ENCODE assay signal across 12 cellular contexts in genomic region chr6:167796668-167797031, GRCh38. TPM values are rescaled to one million over a fixed set of nuclear protein-coding genes. Genes with fewer than 3 reads are reported as not detected.
DNase-seq lines count a peak whose midpoint lies in the region; ATAC-seq, FAIRE-seq and TF ChIP-seq lines count a peak whose summit lies in the region.
"Had no signal": no experiment of that assay in that cellular context is flagged by ENCODE, and none has a peak within 500 bp of the region (broad histone marks: within the 10 kb centered on the region; RNA-seq: fewer than 3 reads in every experiment).

No MANE protein-coding gene starts in this region.

- peaks cover 3% of the 10 kb centered on the region for H3K4me1 Mint-ChIP-seq in activated naive CD8-positive, alpha-beta T cell treated with anti-CD3 and anti-CD28 coated beads, Interleukin-2, amount 50 U/mL, for 24 hours

- H3K4me3 ChIP-seq in H7 (ENCODE audit: insufficient read depth, low read depth, low read length): peak overlapping the region; percentile 8; the same call in 1 of the 2 replicates
- H3K4me3 ChIP-seq in kidney epithelial cell (ENCODE audit: low read depth, low read length): peak overlapping the region; percentile 6
- peak overlapping the region in 7 of 8 donors; percentile 26 to 60 (median 29) for H3K4me3 ChIP-seq in spleen
- H3K4me3 ChIP-seq in WERI-Rb-1 (ENCODE audit: low read depth, low read length): no peak overlapping the region
- H3K4me3 ChIP-seq: ovary had no signal

- TF ChIP-seq CTCF in kidney epithelial cell (IDR thresholded peaks at IDR 0.05; ENCODE audit: insufficient read depth, low read length, poor library complexity, severe bottlenecking): no peak
- no peak for TF ChIP-seq CTCF in spleen (IDR thresholded peaks at IDR 0.05 in 8 of 11, conservative IDR thresholded peaks at IDR 0.05 in 3 of 11)
- TF ChIP-seq CTCF in WERI-Rb-1 (IDR thresholded peaks at IDR 0.05; ENCODE audit: low read depth, low read length): no peak

- no peak for ATAC-seq in activated naive CD8-positive, alpha-beta T cell treated with anti-CD3 and anti-CD28 coated beads, Interleukin-2, amount 50 U/mL, for 24 hours
- ATAC-seq in HG03135 (IDR thresholded peaks at IDR 0.05; ENCODE audit: unreplicated experiment): no peak

- H3K4me3 Mint-ChIP-seq in activated naive CD8-positive, alpha-beta T cell treated with anti-CD3 and anti-CD28 coated beads, Interleukin-2, amount 50 U/mL, for 24 hours: peak overlapping the region; percentile 13

- 7 to 32% (median 12%) methylated on average over 18 of the region's 18 CpGs for WGBS in spleen, 5 donors

- H3K36me3 ChIP-seq in H7 (replicated peaks; ENCODE audit: control insufficient read depth, insufficient read depth, low read length) (no peaks in the 10 kb centered on the region), kidney epithelial cell (ENCODE audit: control insufficient read depth, insufficient read depth, low read length) (no peaks in the 10 kb centered on the region), spleen (no peaks in the 10 kb centered on the region), WERI-Rb-1 (no peaks in the 10 kb centered on the region)
- H3K36me3 ChIP-seq: ovary had no signal

- TF ChIP-seq POLR2A in spleen (IDR thresholded peaks at IDR 0.05) (no peak), GM12892 (IDR thresholded peaks at IDR 0.05; ENCODE audit: low read depth, low read length) (no peak)

- H3K27me3 Mint-ChIP-seq in activated naive CD8-positive, alpha-beta T cell treated with anti-CD3 and anti-CD28 coated beads, Interleukin-2, amount 50 U/mL, for 24 hours: peaks cover 54% of the 10 kb centered on the region

- H3K4me1 ChIP-seq in spleen: peaks cover 0 to 24% (median 14%) of the 10 kb centered on the region in 6 donors

- H3K27me3 ChIP-seq in H7 (ENCODE audit: control insufficient read depth, insufficient read depth, low read length): no peaks in the 10 kb centered on the region
- peaks cover 30% of the 10 kb centered on the region for H3K27me3 ChIP-seq in kidney epithelial cell (ENCODE audit: control insufficient read depth, insufficient read depth, low read length)
- peaks cover 0 to 57% (median 12%) of the 10 kb centered on the region in 7 donors for H3K27me3 ChIP-seq in spleen (replicated peaks in 1 of 7)
- H3K27me3 ChIP-seq in WERI-Rb-1 (ENCODE audit: insufficient read depth, low read depth, severe bottlenecking): no peaks in the 10 kb centered on the region
- H3K27me3 ChIP-seq: ovary had no signal

- H3K27ac ChIP-seq in spleen (peak overlapping the region in 2 of 8 donors; percentile 28 to 33), WERI-Rb-1 (no peak overlapping the region)
- H3K27ac ChIP-seq: ovary had no signal

- no peak overlapping the region for H3K27ac Mint-ChIP-seq in activated naive CD8-positive, alpha-beta T cell treated with anti-CD3 and anti-CD28 coated beads, Interleukin-2, amount 50 U/mL, for 24 hours

- H3K9me3 Mint-ChIP-seq in activated naive CD8-positive, alpha-beta T cell treated with anti-CD3 and anti-CD28 coated beads, Interleukin-2, amount 50 U/mL, for 24 hours: no peaks in the 10 kb centered on the region

- no peak for FAIRE-seq in GM12892 (lab: Jason Lieb, UNC)

- intact Hi-C loops in spleen (cut with DNase I; ENCODE audit: low total_unique reads): no loop called here

- no peaks in the 10 kb centered on the region for H3K36me3 Mint-ChIP-seq in activated naive CD8-positive, alpha-beta T cell treated with anti-CD3 and anti-CD28 coated beads, Interleukin-2, amount 50 U/mL, for 24 hours (ENCODE audit: low read depth)

- DNase-seq in H7: no peak
- no peak for DNase-seq in activated naive CD8-positive, alpha-beta T cell treated with anti-CD3 and anti-CD28 coated beads, Interleukin-2, amount 50 U/mL, for 24 hours
- no peak for DNase-seq in kidney epithelial cell (ENCODE audit: low read depth)
- DNase-seq in spleen: peak; percentile 75
- DNase-seq in hypothalamus (lab: John Stamatoyannopoulos, UW): no peak
- DNase-seq in WERI-Rb-1: no peak
- DNase-seq in GM12892 (ENCODE audit: insufficient read length): no peak
- DNase-seq: activated CD4-positive, alpha-beta T cell treated with anti-CD3 and anti-CD28 coated beads, Interleukin-2, amount 50 U/mL, for 48 hours; GOT3; NCI-H2029 treated with DMSO at 0.1 percent for 48 hours; ovary had no signal

- H3K9me3 ChIP-seq in spleen (no peaks in the 10 kb centered on the region), WERI-Rb-1 (ENCODE audit: severe bottlenecking) (no peaks in the 10 kb centered on the region)
- H3K9me3 ChIP-seq: ovary had no signal

RNA-seq across cellular contexts. Expression of gene AFDN, which starts 30.1 kb away (rescaled TPM):
- total RNA-seq in H7 (2014; rRNA removed; shearing (Covaris generic)): 67.6 and 107 TPM in 2 replicates
- total RNA-seq in kidney epithelial cell (112 and 119 TPM in 2 replicates), spleen (100 to 1,000 TPM in 5 of 7 donors, 10 to 100 TPM in 2; 71.3 to 148 (median 133) TPM)
- 10 to 100 TPM in 2 of 3 donors, 1 to 10 TPM in 1; 7.4 to 24.1 (median 12.1) TPM for polyA plus RNA-seq in spleen
- 21.7 TPM for polyA plus RNA-seq in GM12892 (2012; ENCODE audit: missing spikeins)
